1 cellular context compared by ENCODE assay signal in the genomic region with DNA sequence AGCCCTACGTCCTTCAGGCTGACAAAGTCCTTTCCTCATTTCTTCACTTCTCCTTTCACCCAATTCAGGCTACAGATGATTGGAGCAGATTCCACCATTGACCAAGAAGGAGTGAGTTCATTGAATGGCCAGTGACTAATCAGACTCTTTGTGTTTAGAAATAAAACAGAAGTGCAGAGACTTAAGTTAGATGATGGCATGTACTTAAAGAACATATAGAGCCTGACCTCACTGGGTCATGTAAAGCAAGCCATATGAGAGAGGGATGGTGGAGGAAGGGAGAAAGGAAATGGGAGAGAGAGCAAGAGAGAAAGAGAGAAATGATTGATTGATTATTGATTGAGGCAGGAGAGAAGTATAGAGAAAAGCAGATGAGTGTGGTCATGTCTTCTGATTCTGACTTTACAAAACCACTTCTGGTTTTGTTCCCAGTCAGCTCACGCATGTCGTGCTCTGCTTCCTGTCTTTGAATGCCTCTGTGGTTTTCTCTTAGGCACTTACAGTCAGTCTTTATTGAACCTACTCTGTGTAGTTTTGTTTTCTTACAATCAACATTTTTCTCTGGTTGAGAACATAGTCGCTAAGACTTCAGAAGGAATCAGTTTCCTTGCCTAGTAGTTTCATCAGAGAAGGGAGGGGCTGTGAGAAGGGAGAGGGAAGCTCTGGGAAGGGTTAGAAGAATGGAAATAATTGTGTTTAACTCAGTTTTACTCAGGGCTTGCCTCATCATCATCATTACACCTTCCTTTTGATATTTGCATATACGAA.
TF ChIP-seq lines count a peak whose summit lies in the region.

No MANE protein-coding gene starts in this region.

TF ChIP-seq in H1, 55 proteins besides CTCF, POLR2A, EP300 and RAD21 (continued from another document):
- TF ChIP-seq SIRT6 (IDR thresholded peaks at IDR 0.05; ENCODE audit: low read length) (no peak), CHD7 (IDR thresholded peaks at IDR 0.05; ENCODE audit: insufficient replicate concordance, low read length) (no peak), SIX5 (IDR thresholded peaks at IDR 0.05; ENCODE audit: low read depth, low read length) (no peak), TCF12 (IDR thresholded peaks at IDR 0.05; ENCODE audit: low read depth, low read length) (no peak), JUN (IDR thresholded peaks at IDR 0.05; ENCODE audit: low read depth, low read length) (no peak), TBP (IDR thresholded peaks at IDR 0.05; ENCODE audit: low read depth, low read length) (no peak)
- TF ChIP-seq, protein P1, sequence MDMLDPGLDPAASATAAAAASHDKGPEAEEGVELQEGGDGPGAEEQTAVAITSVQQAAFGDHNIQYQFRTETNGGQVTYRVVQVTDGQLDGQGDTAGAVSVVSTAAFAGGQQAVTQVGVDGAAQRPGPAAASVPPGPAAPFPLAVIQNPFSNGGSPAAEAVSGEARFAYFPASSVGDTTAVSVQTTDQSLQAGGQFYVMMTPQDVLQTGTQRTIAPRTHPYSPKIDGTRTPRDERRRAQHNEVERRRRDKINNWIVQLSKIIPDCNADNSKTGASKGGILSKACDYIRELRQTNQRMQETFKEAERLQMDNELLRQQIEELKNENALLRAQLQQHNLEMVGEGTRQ (IDR thresholded peaks at IDR 0.05; ENCODE audit: low read length), result no peak
